In genomic region chr9:90839183-90839582, GRCh38 we compare ENCODE assay signal across 17 cellular contexts. TPM values are rescaled to one million over a fixed set of nuclear protein-coding genes. Genes with fewer than 3 reads are reported as not detected.
DNase-seq lines count a peak whose midpoint lies in the region; ATAC-seq, FAIRE-seq and TF ChIP-seq lines count a peak whose summit lies in the region.
"Had no signal": no experiment of that assay in that cellular context is flagged by ENCODE, and none has a peak within 500 bp of the region (broad histone marks: within the 10 kb centered on the region; RNA-seq: fewer than 3 reads in every experiment).

No MANE protein-coding gene starts in this region.

- H3K4me1 ChIP-seq in BLaER1, result peaks cover 90% of the 10 kb centered on the region
- H3K4me1 ChIP-seq: suprapubic skin had no signal

- no peak for FAIRE-seq in HTR-8/SVneo (lab: Jason Lieb, UNC)

- intact Hi-C loops in activated B cell treated with CpG ODN at 0.5 μM for 24 hours (cut with micrococcal nuclease), result no loop called here

- H3K36me3 ChIP-seq in BLaER1, result peaks cover 54% of the 10 kb centered on the region
- H3K36me3 ChIP-seq: cardiac muscle cell had no signal

- peaks cover 66% of the 10 kb centered on the region for H4K20me1 ChIP-seq in BLaER1

- H3K9me3 Mint-ChIP-seq in activated B cell treated with CpG ODN at 0.5 μM for 24 hours, result no peaks in the 10 kb centered on the region

- peak overlapping the region; percentile 50 for H3K4me3 Mint-ChIP-seq in activated B cell treated with CpG ODN at 0.5 μM for 24 hours
- H3K4me3 Mint-ChIP-seq: naive thymus-derived CD4-positive, alpha-beta T cell had no signal

- no peaks in the 10 kb centered on the region for H3K27me3 Mint-ChIP-seq in activated B cell treated with CpG ODN at 0.5 μM for 24 hours

- H3K4me2 ChIP-seq in BLaER1, result peak overlapping the region; percentile 76

- H3K27ac Mint-ChIP-seq in activated B cell treated with CpG ODN at 0.5 μM for 24 hours, result no peak overlapping the region
- H3K27ac Mint-ChIP-seq: naive thymus-derived CD4-positive, alpha-beta T cell had no signal

- H3K36me3 Mint-ChIP-seq in activated B cell treated with CpG ODN at 0.5 μM for 24 hours (ENCODE audit: low read depth), result peaks cover 58% of the 10 kb centered on the region
- H3K36me3 Mint-ChIP-seq: naive thymus-derived CD4-positive, alpha-beta T cell had no signal

- H3K4me1 Mint-ChIP-seq in activated B cell treated with CpG ODN at 0.5 μM for 24 hours, result peaks cover 59% of the 10 kb centered on the region

- no peak for TF ChIP-seq CTCF in activated B cell treated with CpG ODN at 0.5 μM for 24 hours (IDR thresholded peaks at IDR 0.05)

- no peaks in the 10 kb centered on the region for H3K27me3 ChIP-seq in BLaER1
- H3K27me3 ChIP-seq: cardiac muscle cell, suprapubic skin had no signal

- DNase-seq in activated B cell treated with CpG ODN at 0.5 μM for 24 hours (no peak), UCSD-AML1 (lab: John Stamatoyannopoulos, UW; ENCODE audit: unreplicated experiment) (no peak), HTR-8/SVneo (ENCODE audit: insufficient read length, low spot score) (no peak), COLO829 (ENCODE audit: low spot score) (no peak)
- DNase-seq: activated CD4-positive, alpha-beta T cell treated with anti-CD3 and anti-CD28 coated beads, Interleukin-2, amount 50 U/mL, for 1 hour; activated T-cell treated with anti-CD3 and anti-CD28 coated beads, Interleukin-2, amount 50 U/mL, for 48 hours; naive thymus-derived CD4-positive, alpha-beta T cell; NCI-H1092 treated with DMSO at 0.1 percent for 48 hours; NCI-H2171 treated with DMSO at 0.1 percent for 48 hours; stimulated activated CD4-positive, alpha-beta T cell treated with anti-CD3 and anti-CD28 coated beads, Interleukin-15, amount 100 ng/mL, for 24 hours; T1000 had no signal

- H3K4me3 ChIP-seq in BLaER1, result no peak overlapping the region
- H3K4me3 ChIP-seq: cardiac muscle cell, suprapubic skin had no signal

- H3K9me3 ChIP-seq in BLaER1, result no peaks in the 10 kb centered on the region; the same call in 1 of the 2 replicates
- H3K9me3 ChIP-seq: suprapubic skin had no signal

- CTCF ChIA-PET in activated B cell treated with CpG ODN at 0.5 μM for 24 hours (lab: Charles Lee), result interaction anchor here (1.1 to 1.6 kb wide), 5 partner anchors 22 to 696 kb away, joined by 3 to 4 read pairs (median 4); no protein-coding TSS in a partner anchor

- peak; percentile 53 for ATAC-seq in GM19372 (IDR thresholded peaks at IDR 0.05; ENCODE audit: low read depth, unreplicated experiment)
- ATAC-seq in HG03135 (IDR thresholded peaks at IDR 0.05; ENCODE audit: unreplicated experiment), result peak; percentile 51
- peak; percentile 45 for ATAC-seq in activated B cell treated with CpG ODN at 0.5 μM for 24 hours (ENCODE audit: low read depth)
- no peak for ATAC-seq in SK-N-SH treated with all-trans-retinoic acid at 6 μM for 48 hours
- ATAC-seq: naive thymus-derived CD4-positive, alpha-beta T cell had no signal

- POLR2A ChIA-PET in activated B cell treated with CpG ODN at 0.5 μM for 24 hours (lab: Charles Lee), result interaction anchor here (1.0 to 3.2 kb wide), 6 partner anchors 12 to 68 kb away, joined by 3 to 25 read pairs (median 7); partner anchors contain the start of gene SYK

- H3K9ac ChIP-seq in BLaER1, result peak overlapping the region; percentile 57; the same call in 1 of the 2 replicates

- H3K27ac ChIP-seq in BLaER1, result peak overlapping the region; percentile 31
- H3K27ac ChIP-seq: cardiac muscle cell, suprapubic skin had no signal

TF ChIP-seq in SK-N-SH treated with all-trans-retinoic acid at 6 μM for 48 hours, 23 proteins besides CTCF, POLR2A, EP300 and RAD21:
- TF ChIP-seq ZC3H10 (CRISPR knock-in tag; IDR thresholded peaks at IDR 0.05) (no peak), PPARA (CRISPR knock-in tag; IDR thresholded peaks at IDR 0.05; ENCODE audit: borderline replicate concordance) (no peak), ARNTL (CRISPR knock-in tag; IDR thresholded peaks at IDR 0.05; ENCODE audit: borderline replicate concordance, low read depth) (no peak), ZNF70 (CRISPR knock-in tag; IDR thresholded peaks at IDR 0.05) (no peak), RARB (CRISPR knock-in tag; IDR thresholded peaks at IDR 0.05) (no peak), ZNF8 (CRISPR knock-in tag; IDR thresholded peaks at IDR 0.05) (no peak), TOX (CRISPR knock-in tag; IDR thresholded peaks at IDR 0.05; ENCODE audit: borderline replicate concordance) (no peak), TSHZ2 (CRISPR knock-in tag; IDR thresholded peaks at IDR 0.05) (no peak), ZFP3 (CRISPR knock-in tag; IDR thresholded peaks at IDR 0.05) (no peak), ZFP30 (CRISPR knock-in tag; IDR thresholded peaks at IDR 0.05) (no peak), GLIS3 (CRISPR knock-in tag; IDR thresholded peaks at IDR 0.05) (no peak), BACH2 (CRISPR knock-in tag; IDR thresholded peaks at IDR 0.05; ENCODE audit: borderline replicate concordance) (no peak)

RNA-seq across cellular contexts. Expression of gene SYK, which starts 37.6 kb away (rescaled TPM):
- total RNA-seq in activated B cell treated with CpG ODN at 0.5 μM for 24 hours, result 222 and 237 TPM in 2 replicates
- total RNA-seq: cardiac muscle cell had no signal
